Comparison of ENCODE assay signal across 20 cellular contexts in genomic region chr6:72798196-72798595, GRCh38.
DNase-seq lines count a peak whose midpoint lies in the region; ATAC-seq, FAIRE-seq and TF ChIP-seq lines count a peak whose summit lies in the region.
"Had no signal": no experiment of that assay in that cellular context is flagged by ENCODE, and none has a peak within 500 bp of the region (broad histone marks: within the 10 kb centered on the region; RNA-seq: fewer than 3 reads in every experiment).

No MANE protein-coding gene starts in this region.

- no peak for ATAC-seq in GM19452 (IDR thresholded peaks at IDR 0.05; ENCODE audit: unreplicated experiment)
- ATAC-seq: pancreas had no signal

- FAIRE-seq in H54 (lab: Jason Lieb, UNC), result peak; percentile 99
- FAIRE-seq: pancreas had no signal

- no peak for TF ChIP-seq CTCF in epithelial cell of esophagus (IDR thresholded peaks at IDR 0.05; ENCODE audit: insufficient read depth, low read depth, low read length, missing control alignments)

- DNase-seq in H54 (ENCODE audit: insufficient read length, low spot score) (no peak), NCI-H226 (peak; percentile 33), epithelial cell of esophagus (ENCODE audit: low read depth) (peak; percentile 82), putamen (ENCODE audit: low spot score) (peak; percentile 22), NCI-H1694 treated with DMSO at 0.1 percent for 48 hours (lab: John Stamatoyannopoulos, UW) (no peak), C1 segment of cervical spinal cord (lab: John Stamatoyannopoulos, UW) (no peak)
- DNase-seq: activated naive CD4-positive, alpha-beta T cell treated with Interleukin-2 at 50 U/mL for 16 hours; DMS153; effector CD4-positive, alpha-beta T cell; foreskin melanocyte; Kasumi-1; left ventricle myocardium inferior; NCI-H1694; NCI-H510A; pancreas; spleen; tibial artery had no signal

- TF ChIP-seq POLR2A in H54 (IDR thresholded peaks at IDR 0.05; ENCODE audit: low read depth, low read length), result no peak

- no peak overlapping the region for H3K4me3 ChIP-seq in epithelial cell of esophagus (ENCODE audit: low read length)
- H3K4me3 ChIP-seq: BLaER1 treated with 17β-estradiol and CSF1 and Interleukin-3, amounts not matched to agents 10 nM and 100 nM; left ventricle myocardium inferior; pancreas; SJSA1; spleen; tibial artery had no signal

Comparison
In these comparisons a context has a peak if more than half of its experiments do, and no peak if none do; other contexts are left out.
1. DNase-seq: peak in NCI-H226 (single experiment), epithelial cell of esophagus (single experiment) and putamen (single experiment); none in H54 (single experiment), NCI-H1694 treated with DMSO at 0.1 percent for 48 hours (single experiment) and C1 segment of cervical spinal cord (0 of 14).